1 cellular context compared by ENCODE assay signal in the genomic region with DNA sequence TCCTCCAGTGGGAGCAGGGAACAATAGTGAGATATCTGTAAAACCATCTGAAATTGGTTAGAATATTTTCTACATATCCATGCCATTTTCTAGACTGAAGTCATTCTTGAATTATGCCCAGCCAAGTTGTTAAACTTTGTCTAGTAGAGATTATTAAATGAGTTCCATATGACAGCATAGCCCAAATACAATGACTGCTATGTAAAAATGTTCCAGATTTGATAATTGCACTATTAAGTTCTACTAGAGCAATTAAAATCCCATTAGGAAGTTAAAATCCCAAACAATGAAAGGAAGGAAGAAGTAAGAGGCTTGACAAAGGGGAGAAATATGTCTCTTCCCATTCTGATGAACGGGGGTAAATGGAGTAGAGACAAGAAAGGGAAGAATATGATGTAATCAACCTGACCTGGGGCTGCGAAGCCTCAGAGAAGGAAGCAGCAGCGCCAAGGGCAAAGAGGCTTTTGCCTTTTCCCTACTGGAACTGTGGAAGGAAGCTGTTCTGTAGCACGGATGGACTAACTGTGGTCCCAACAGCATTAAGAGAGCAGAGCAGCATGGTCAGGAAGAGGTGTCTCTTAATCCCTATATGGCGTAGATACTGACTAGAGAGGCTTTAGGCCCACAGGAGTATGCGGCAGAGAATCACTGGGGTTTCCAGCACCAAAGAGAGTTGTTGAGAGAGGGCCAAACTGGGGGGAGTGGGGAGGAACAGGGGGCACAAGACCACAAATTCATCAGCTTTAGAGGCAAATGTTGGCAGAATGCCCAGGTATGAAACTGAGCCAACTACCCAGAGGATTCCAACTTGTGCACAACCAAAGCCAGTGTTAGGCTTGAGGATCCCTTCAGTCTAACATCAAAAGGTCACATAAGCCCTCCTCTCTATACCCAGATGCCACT.
TF ChIP-seq lines count a peak whose summit lies in the region.

No MANE protein-coding gene starts in this region.

TF ChIP-seq in HepG2, 621 proteins besides CTCF, POLR2A, EP300 and RAD21:
- TF ChIP-seq FOXM1 (CRISPR knock-in tag; IDR thresholded peaks at IDR 0.05) (no peak), CBX1 (IDR thresholded peaks at IDR 0.05; ENCODE audit: low read depth) (no peak), KAT7 (CRISPR knock-in tag; IDR thresholded peaks at IDR 0.05; ENCODE audit: borderline replicate concordance) (no peak), ZMAT5 (CRISPR knock-in tag; IDR thresholded peaks at IDR 0.05; ENCODE audit: borderline replicate concordance, low read depth) (no peak), SMAD3 (CRISPR knock-in tag; IDR thresholded peaks at IDR 0.05) (no peak), TCF7 (IDR thresholded peaks at IDR 0.05; ENCODE audit: low read depth) (no peak), NR2C2 (CRISPR knock-in tag; IDR thresholded peaks at IDR 0.05; ENCODE audit: borderline replicate concordance) (no peak), TFE3 (CRISPR knock-in tag; IDR thresholded peaks at IDR 0.05) (no peak), BRCA1 (CRISPR knock-in tag; IDR thresholded peaks at IDR 0.05) (no peak), ZFP36L2 (CRISPR knock-in tag; IDR thresholded peaks at IDR 0.05) (no peak), POGK (CRISPR knock-in tag; conservative IDR thresholded peaks at IDR 0.05) (no peak), UBTF (CRISPR knock-in tag; IDR thresholded peaks at IDR 0.05) (no peak), ZMYM4 (CRISPR knock-in tag; IDR thresholded peaks at IDR 0.05) (no peak), SNAI1 (CRISPR knock-in tag; IDR thresholded peaks at IDR 0.05; ENCODE audit: borderline replicate concordance) (no peak), CERS6 (CRISPR knock-in tag; IDR thresholded peaks at IDR 0.05) (no peak), FLYWCH1 (CRISPR knock-in tag; IDR thresholded peaks at IDR 0.05) (no peak), TFAP4 (IDR thresholded peaks at IDR 0.05; ENCODE audit: borderline replicate concordance, low read depth) (no peak), ZNF33B (CRISPR knock-in tag; IDR thresholded peaks at IDR 0.05) (no peak)
- TF ChIP-seq, protein P1, sequence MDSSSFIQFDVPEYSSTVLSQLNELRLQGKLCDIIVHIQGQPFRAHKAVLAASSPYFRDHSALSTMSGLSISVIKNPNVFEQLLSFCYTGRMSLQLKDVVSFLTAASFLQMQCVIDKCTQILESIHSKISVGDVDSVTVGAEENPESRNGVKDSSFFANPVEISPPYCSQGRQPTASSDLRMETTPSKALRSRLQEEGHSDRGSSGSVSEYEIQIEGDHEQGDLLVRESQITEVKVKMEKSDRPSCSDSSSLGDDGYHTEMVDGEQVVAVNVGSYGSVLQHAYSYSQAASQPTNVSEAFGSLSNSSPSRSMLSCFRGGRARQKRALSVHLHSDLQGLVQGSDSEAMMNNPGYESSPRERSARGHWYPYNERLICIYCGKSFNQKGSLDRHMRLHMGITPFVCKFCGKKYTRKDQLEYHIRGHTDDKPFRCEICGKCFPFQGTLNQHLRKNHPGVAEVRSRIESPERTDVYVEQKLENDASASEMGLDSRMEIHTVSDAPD (CRISPR knock-in tag; IDR thresholded peaks at IDR 0.05) = no peak
- TF ChIP-seq, protein P2, sequence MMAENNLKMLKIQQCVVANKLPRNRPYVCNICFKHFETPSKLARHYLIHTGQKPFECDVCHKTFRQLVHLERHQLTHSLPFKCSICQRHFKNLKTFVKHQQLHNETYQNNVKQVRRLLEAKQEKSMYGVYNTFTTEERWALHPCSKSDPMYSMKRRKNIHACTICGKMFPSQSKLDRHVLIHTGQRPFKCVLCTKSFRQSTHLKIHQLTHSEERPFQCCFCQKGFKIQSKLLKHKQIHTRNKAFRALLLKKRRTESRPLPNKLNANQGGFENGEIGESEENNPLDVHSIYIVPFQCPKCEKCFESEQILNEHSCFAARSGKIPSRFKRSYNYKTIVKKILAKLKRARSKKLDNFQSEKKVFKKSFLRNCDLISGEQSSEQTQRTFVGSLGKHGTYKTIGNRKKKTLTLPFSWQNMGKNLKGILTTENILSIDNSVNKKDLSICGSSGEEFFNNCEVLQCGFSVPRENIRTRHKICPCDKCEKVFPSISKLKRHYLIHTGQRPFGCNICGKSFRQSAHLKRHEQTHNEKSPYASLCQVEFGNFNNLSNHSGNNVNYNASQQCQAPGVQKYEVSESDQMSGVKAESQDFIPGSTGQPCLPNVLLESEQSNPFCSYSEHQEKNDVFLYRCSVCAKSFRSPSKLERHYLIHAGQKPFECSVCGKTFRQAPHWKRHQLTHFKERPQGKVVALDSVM (CRISPR knock-in tag; IDR thresholded peaks at IDR 0.05) = no peak
